ENCODE assay signal across 13 cellular contexts in genomic region chr11:812390-812789, GRCh38. TPM values are rescaled to one million over a fixed set of nuclear protein-coding genes. Genes with fewer than 3 reads are reported as not detected.
DNase-seq lines count a peak whose midpoint lies in the region; ATAC-seq and TF ChIP-seq lines count a peak whose summit lies in the region.
"Had no signal": no experiment of that assay in that cellular context is flagged by ENCODE, and none has a peak within 500 bp of the region (broad histone marks: within the 10 kb centered on the region; RNA-seq: fewer than 3 reads in every experiment).

No MANE protein-coding gene starts in this region.

- no peaks in the 10 kb centered on the region for H3K9me2 ChIP-seq in PC-9 (ENCODE audit: insufficient read depth)

- H3K27me3 ChIP-seq in Caco-2 (replicated peaks; ENCODE audit: control insufficient read depth, insufficient read depth, low read length), result no peaks in the 10 kb centered on the region
- no peaks in the 10 kb centered on the region for H3K27me3 ChIP-seq in osteoblast (ENCODE audit: insufficient read depth, low read length)
- H3K27me3 ChIP-seq in PC-9 (ENCODE audit: insufficient read depth, low read depth), result no peaks in the 10 kb centered on the region

- peaks cover 42% of the 10 kb centered on the region; the same call in 1 of the 2 replicates for H3F3A ChIP-seq in PC-9 (ENCODE audit: insufficient read depth, low read depth)

- DNase-seq in Caco-2 (no peak), osteoblast (ENCODE audit: insufficient read length, low spot score, missing footprints) (no peak), substantia nigra (lab: John Stamatoyannopoulos, UW) (no peak), PC-9 (no peak)
- no peak for DNase-seq in activated naive CD8-positive, alpha-beta T cell treated with anti-CD3 and anti-CD28 coated beads for 36 hours
- DNase-seq: activated effector memory CD4-positive, alpha-beta T cell treated with Interleukin-2 at 50 U/mL for 16 hours; DMS 273 treated with DMSO at 0.1 percent for 48 hours; MV-4-11; NCI-H345 had no signal

- H3K4me3 ChIP-seq in Caco-2 (ENCODE audit: low read depth, low read length), result no peak overlapping the region
- no peak overlapping the region for H3K4me3 ChIP-seq in osteoblast (ENCODE audit: insufficient read depth, low read length)
- no peak overlapping the region for H3K4me3 ChIP-seq in PC-9
- H3K4me3 ChIP-seq: thoracic aorta had no signal

- no peak for ATAC-seq in GM21529 (IDR thresholded peaks at IDR 0.05; ENCODE audit: unreplicated experiment)

- peak overlapping the region; percentile 99 for H3K27ac Mint-ChIP-seq in Caco-2 (ENCODE audit: unreplicated experiment)
- peak overlapping the region in 2 of 3 donors; percentile 59 to 98 for H3K27ac Mint-ChIP-seq in IgD-negative memory B cell
- peak overlapping the region; percentile 94 for H3K27ac Mint-ChIP-seq in activated naive CD8-positive, alpha-beta T cell treated with anti-CD3 and anti-CD28 coated beads for 36 hours

- H3K4me3 Mint-ChIP-seq in Caco-2 (ENCODE audit: unreplicated experiment) (no peak overlapping the region), IgD-negative memory B cell (peak overlapping the region in 2 of 4 donors; percentile 96 to 98)
- peak overlapping the region; percentile 88 for H3K4me3 Mint-ChIP-seq in activated naive CD8-positive, alpha-beta T cell treated with anti-CD3 and anti-CD28 coated beads for 36 hours

- H3K36me3 Mint-ChIP-seq in Caco-2 (ENCODE audit: insufficient read depth, unreplicated experiment) (peaks cover 76% of the 10 kb centered on the region), IgD-negative memory B cell (no peaks in the 10 kb centered on the region)
- H3K36me3 Mint-ChIP-seq in activated naive CD8-positive, alpha-beta T cell treated with anti-CD3 and anti-CD28 coated beads for 36 hours, result peaks cover 39% of the 10 kb centered on the region

- POLR2A ChIA-PET in Caco-2 (lab: Charles Lee), result no interaction called here
- POLR2A ChIA-PET in PC-9 (lab: Charles Lee; ENCODE audit: unreplicated experiment), result interaction anchor here (0.7 kb wide), 1 partner anchor 22 kb away, joined by 5 read pairs; no protein-coding TSS in a partner anchor

- H3K79me2 ChIP-seq in osteoblast (ENCODE audit: insufficient read depth, low read length), result peaks cover 37% of the 10 kb centered on the region
- peaks cover 41% of the 10 kb centered on the region for H3K79me2 ChIP-seq in PC-9 (ENCODE audit: low read depth)

- peak overlapping the region; percentile 99 for H3K27ac ChIP-seq in osteoblast (ENCODE audit: low read depth, low read length)
- H3K27ac ChIP-seq in substantia nigra (ENCODE audit: low read depth, low read length, poor library complexity, severe bottlenecking), result no peak overlapping the region
- no peak overlapping the region for H3K27ac ChIP-seq in PC-9
- H3K27ac ChIP-seq: thoracic aorta had no signal

- TF ChIP-seq CTCF in Caco-2 (IDR thresholded peaks at IDR 0.05; ENCODE audit: insufficient read depth in 1 of 2, low read depth in 1 of 2, low read length in 1 of 2, severe bottlenecking in 1 of 2, unreplicated experiment in 1 of 2) (no peak), osteoblast (IDR thresholded peaks at IDR 0.05; ENCODE audit: extremely low read depth, low read depth, low read length) (no peak), PC-9 (conservative IDR thresholded peaks at IDR 0.05) (no peak)

- H3K4me2 ChIP-seq in osteoblast (ENCODE audit: insufficient read depth, low read length) (no peak overlapping the region), PC-9 (no peak overlapping the region)

- H3K9me3 Mint-ChIP-seq in Caco-2 (ENCODE audit: unreplicated experiment) (no peaks in the 10 kb centered on the region), IgD-negative memory B cell (no peaks in the 10 kb centered on the region)
- H3K9me3 Mint-ChIP-seq in activated naive CD8-positive, alpha-beta T cell treated with anti-CD3 and anti-CD28 coated beads for 36 hours, result no peaks in the 10 kb centered on the region

- no peak overlapping the region for H2AFZ ChIP-seq in osteoblast (ENCODE audit: low read length)
- H2AFZ ChIP-seq in PC-9, result no peak overlapping the region

- no peaks in the 10 kb centered on the region for H3K9me3 ChIP-seq in Caco-2
- no peaks in the 10 kb centered on the region for H3K9me3 ChIP-seq in osteoblast (ENCODE audit: low read depth, low read length)
- no peaks in the 10 kb centered on the region for H3K9me3 ChIP-seq in PC-9 (ENCODE audit: insufficient read depth, low read depth)
- H3K9me3 ChIP-seq: thoracic aorta had no signal

- no peaks in the 10 kb centered on the region for H3K4me1 Mint-ChIP-seq in Caco-2 (ENCODE audit: low read depth, unreplicated experiment)
- H3K4me1 Mint-ChIP-seq in IgD-negative memory B cell, result peaks cover 14 to 22% (median 16%) of the 10 kb centered on the region in 3 donors
- peaks cover 32% of the 10 kb centered on the region for H3K4me1 Mint-ChIP-seq in activated naive CD8-positive, alpha-beta T cell treated with anti-CD3 and anti-CD28 coated beads for 36 hours

- peaks cover 4% of the 10 kb centered on the region; the same call in 1 of the 2 replicates for H3K4me1 ChIP-seq in Caco-2
- H3K4me1 ChIP-seq in osteoblast (ENCODE audit: insufficient read depth, low read length), result peaks cover 21% of the 10 kb centered on the region
- H3K4me1 ChIP-seq in PC-9 (replicated peaks; ENCODE audit: insufficient read depth), result peaks cover 9% of the 10 kb centered on the region; the same call in 1 of the 2 replicates

- intact Hi-C loops in Caco-2 (cut with micrococcal nuclease; ENCODE audit: unreplicated experiment) (no loop called here), PC-9 (cut with micrococcal nuclease; ENCODE audit: unreplicated experiment) (no loop called here)

- H4K20me1 ChIP-seq in osteoblast (ENCODE audit: insufficient read depth, low read length), result peaks cover 30% of the 10 kb centered on the region
- H4K20me1 ChIP-seq in PC-9 (ENCODE audit: insufficient read depth), result peaks cover 12% of the 10 kb centered on the region

- CTCF ChIA-PET in Caco-2 (lab: Charles Lee) (interaction anchor here (0.6 kb wide), 1 partner anchor 11 kb away, joined by 4 read pairs; no protein-coding TSS in a partner anchor), PC-9 (lab: Charles Lee) (interaction anchor here (0.6 kb wide), 1 partner anchor 10 kb away, joined by 3 read pairs; no protein-coding TSS in a partner anchor)

- no TSS peak for BruUV-seq in Caco-2 (replicated peaks; lab: Mats Ljungman, UMichigan)
- no TSS peak for BruUV-seq in PC-9 (replicated peaks; lab: Mats Ljungman, UMichigan)

- no peaks in the 10 kb centered on the region for H3K27me3 Mint-ChIP-seq in Caco-2 (ENCODE audit: insufficient read depth, unreplicated experiment)
- H3K27me3 Mint-ChIP-seq in IgD-negative memory B cell, result no peaks in the 10 kb centered on the region
- H3K27me3 Mint-ChIP-seq in activated naive CD8-positive, alpha-beta T cell treated with anti-CD3 and anti-CD28 coated beads for 36 hours, result peaks cover 7% of the 10 kb centered on the region

- H3K36me3 ChIP-seq in Caco-2 (ENCODE audit: control insufficient read depth, insufficient read depth, low read length) (peaks cover 14% of the 10 kb centered on the region), osteoblast (ENCODE audit: insufficient read depth, low read length) (peaks cover 30% of the 10 kb centered on the region), PC-9 (ENCODE audit: low read depth) (peaks cover 13% of the 10 kb centered on the region)

RNA-seq across cellular contexts. Expression of gene RPLP2, which starts 2.6 kb away (rescaled TPM):
- total RNA-seq in Caco-2 (2022) (2,622 and 2,843 TPM in 2 replicates), osteoblast (227 and 386 TPM in 2 replicates), PC-9 (2021) (1,270 and 1,465 TPM in 2 replicates)
- 4,588 TPM for polyA plus RNA-seq in IgD-negative memory B cell
- 1,000 to 10,000 TPM; 3,139 to 3,274 TPM for total RNA-seq in activated naive CD8-positive, alpha-beta T cell treated with anti-CD3 and anti-CD28 coated beads for 36 hours

RNA-seq across cellular contexts. Expression of gene PNPLA2, which starts 6.3 kb away (rescaled TPM):
- total RNA-seq in Caco-2 (2022), result 84.7 and 93.6 TPM in 2 replicates
- polyA plus RNA-seq in IgD-negative memory B cell, result 51.1 TPM
- total RNA-seq in activated naive CD8-positive, alpha-beta T cell treated with anti-CD3 and anti-CD28 coated beads for 36 hours, result 10 to 100 TPM; 32.7 to 34.7 TPM
- 32.1 and 32.6 TPM in 2 replicates for total RNA-seq in osteoblast
- total RNA-seq in PC-9 (2021), result 137 and 142 TPM in 2 replicates

RNA-seq across cellular contexts. Expression of gene PIDD1, which starts 7.4 kb away (rescaled TPM):
- total RNA-seq in Caco-2 (2022) (21.3 and 25.3 TPM in 2 replicates), osteoblast (5.9 and 6.5 TPM in 2 replicates), PC-9 (2021) (16.7 and 24.3 TPM in 2 replicates)
- 6.4 TPM for polyA plus RNA-seq in IgD-negative memory B cell
- 10 to 100 TPM; 29.4 to 30.5 TPM for total RNA-seq in activated naive CD8-positive, alpha-beta T cell treated with anti-CD3 and anti-CD28 coated beads for 36 hours

RNA-seq across cellular contexts. Expression of gene SLC25A22, which starts 14.3 kb away (rescaled TPM):
- 31.8 and 37.6 TPM in 2 replicates for total RNA-seq in Caco-2 (2022)
- 9.5 TPM for polyA plus RNA-seq in IgD-negative memory B cell
- total RNA-seq in activated naive CD8-positive, alpha-beta T cell treated with anti-CD3 and anti-CD28 coated beads for 36 hours, result 10 to 100 TPM; 54.4 to 56.5 TPM
- total RNA-seq in osteoblast, result 8.0 and 9.0 TPM in 2 replicates
- 24.6 and 25.8 TPM in 2 replicates for total RNA-seq in PC-9 (2021)

RNA-seq across cellular contexts. Expression of gene CRACR2B, which starts 15.3 kb away (rescaled TPM):
- total RNA-seq in Caco-2 (2022) (15.4 and 16.3 TPM in 2 replicates), osteoblast (0.59 and 0.72 TPM in 2 replicates), PC-9 (2021) (17.5 and 21.2 TPM in 2 replicates)
- polyA plus RNA-seq in IgD-negative memory B cell, result 20.0 TPM
- total RNA-seq in activated naive CD8-positive, alpha-beta T cell treated with anti-CD3 and anti-CD28 coated beads for 36 hours, result 1 to 10 TPM in 1 of 2 experiments, under 1 TPM in 1; 0.76 to 1.1 TPM
- total RNA-seq: H4 had no signal
